ENCODE assay signal across 16 cellular contexts in genomic region chr21:45699251-45699942, GRCh38. TPM values are rescaled to one million over a fixed set of nuclear protein-coding genes. Genes with fewer than 3 reads are reported as not detected.
A peak's percentile ranks its signal among the peaks of the same experiment; 100 is the strongest.
DNase-seq lines count a peak whose midpoint lies in the region; ATAC-seq and TF ChIP-seq lines count a peak whose summit lies in the region.
"Had no signal": no experiment of that assay in that cellular context is flagged by ENCODE, and none has a peak within 500 bp of the region (broad histone marks: within the 10 kb centered on the region; RNA-seq: fewer than 3 reads in every experiment).

No MANE protein-coding gene starts in this region.

- H3K9me3 ChIP-seq in DND-41 (ENCODE audit: insufficient read depth, low read length, severe bottlenecking) = no peaks in the 10 kb centered on the region
- no peaks in the 10 kb centered on the region for H3K9me3 ChIP-seq in sigmoid colon
- no peaks in the 10 kb centered on the region for H3K9me3 ChIP-seq in lower lobe of right lung

- no peaks in the 10 kb centered on the region for H3K27me3 ChIP-seq in DND-41 (ENCODE audit: insufficient read depth, low read length, poor library complexity)
- H3K27me3 ChIP-seq in sigmoid colon = no peaks in the 10 kb centered on the region
- no peaks in the 10 kb centered on the region for H3K27me3 ChIP-seq in lower lobe of right lung (ENCODE audit: low read depth)
- H3K27me3 ChIP-seq: spleen had no signal

- intact Hi-C loops in sigmoid colon (cut with DNase I) (no loop called here), lower lobe of right lung (cut with DNase I) (no loop called here)

- no peaks in the 10 kb centered on the region for H4K20me1 ChIP-seq in DND-41 (ENCODE audit: insufficient read depth, low read length)

- no peaks in the 10 kb centered on the region for H3K27me3 Mint-ChIP-seq in activated naive CD4-positive, alpha-beta T cell treated with anti-CD3 and anti-CD28 coated beads, Interleukin-2, amount 10 ng/mL, durations not matched to agents 7 days and 5 days
- H3K27me3 Mint-ChIP-seq in activated CD4-positive, alpha-beta memory T cell treated with anti-CD3 and anti-CD28 coated beads, Interleukin-2, amount 10 ng/mL, durations not matched to agents 7 days and 5 days = peaks cover 3% of the 10 kb centered on the region

- POLR2A ChIA-PET in activated CD4-positive, alpha-beta memory T cell treated with anti-CD3 and anti-CD28 coated beads, Interleukin-2, amount 10 ng/mL, durations not matched to agents 7 days and 5 days (lab: Charles Lee) = no interaction called here

- no peak overlapping the region for H2AFZ ChIP-seq in DND-41 (ENCODE audit: low read depth, low read length)
- H2AFZ ChIP-seq: PC-9 had no signal

- H3K4me3 ChIP-seq in DND-41 (ENCODE audit: low read depth in 1 of 2, low read length in 2 of 2) (no peak overlapping the region), sigmoid colon (no peak overlapping the region), lower lobe of right lung (no peak overlapping the region)
- H3K4me3 ChIP-seq: PC-9, spleen had no signal

- H3K79me2 ChIP-seq in DND-41 (ENCODE audit: insufficient read depth, low read length) = no peaks in the 10 kb centered on the region

- H3K4me1 Mint-ChIP-seq in activated naive CD4-positive, alpha-beta T cell treated with anti-CD3 and anti-CD28 coated beads, Interleukin-2, amount 10 ng/mL, durations not matched to agents 7 days and 5 days = peaks cover 41% of the 10 kb centered on the region
- H3K4me1 Mint-ChIP-seq in activated CD4-positive, alpha-beta memory T cell treated with anti-CD3 and anti-CD28 coated beads, Interleukin-2, amount 10 ng/mL, durations not matched to agents 7 days and 5 days = peaks cover 28% of the 10 kb centered on the region

- CTCF ChIA-PET in activated naive CD4-positive, alpha-beta T cell treated with anti-CD3 and anti-CD28 coated beads, Interleukin-2, amount 10 ng/mL, durations not matched to agents 7 days and 5 days (lab: Charles Lee) = interaction anchor here (1.0 kb wide), 1 partner anchor 54 kb away, joined by 3 read pairs; no protein-coding TSS in a partner anchor
- CTCF ChIA-PET in activated CD4-positive, alpha-beta memory T cell treated with anti-CD3 and anti-CD28 coated beads, Interleukin-2, amount 10 ng/mL, durations not matched to agents 7 days and 5 days (lab: Charles Lee) = interaction anchor here (1.2 kb wide), 1 partner anchor 40 kb away, joined by 3 read pairs; no protein-coding TSS in a partner anchor

- no peak overlapping the region for H3K4me3 Mint-ChIP-seq in activated naive CD4-positive, alpha-beta T cell treated with anti-CD3 and anti-CD28 coated beads, Interleukin-2, amount 10 ng/mL, durations not matched to agents 7 days and 5 days
- no peak overlapping the region for H3K4me3 Mint-ChIP-seq in activated CD4-positive, alpha-beta memory T cell treated with anti-CD3 and anti-CD28 coated beads, Interleukin-2, amount 10 ng/mL, durations not matched to agents 7 days and 5 days

- H3K36me3 Mint-ChIP-seq in activated naive CD4-positive, alpha-beta T cell treated with anti-CD3 and anti-CD28 coated beads, Interleukin-2, amount 10 ng/mL, durations not matched to agents 7 days and 5 days = peaks cover 7% of the 10 kb centered on the region
- H3K36me3 Mint-ChIP-seq in activated CD4-positive, alpha-beta memory T cell treated with anti-CD3 and anti-CD28 coated beads, Interleukin-2, amount 10 ng/mL, durations not matched to agents 7 days and 5 days (ENCODE audit: low read depth) = peaks cover 6% of the 10 kb centered on the region

- WGBS in sigmoid colon, 2 donors = 74 to 85% methylated on average over 7 of the region's 7 CpGs

- H3K4me1 ChIP-seq in DND-41 (ENCODE audit: insufficient read depth, low read length) = peaks cover 4% of the 10 kb centered on the region; the same call in 1 of the 2 replicates
- peaks cover 0 to 14% (median 13%) of the 10 kb centered on the region in 4 donors for H3K4me1 ChIP-seq in sigmoid colon
- no peaks in the 10 kb centered on the region for H3K4me1 ChIP-seq in lower lobe of right lung

- TF ChIP-seq CTCF in DND-41 (IDR thresholded peaks at IDR 0.05; ENCODE audit: borderline replicate concordance, extremely low read depth, low read length, poor library complexity, severe bottlenecking) (no peak), sigmoid colon (IDR thresholded peaks at IDR 0.05) (no peak), lower lobe of right lung (IDR thresholded peaks at IDR 0.05) (no peak)

- ATAC-seq in DND-41 (ENCODE audit: insufficient read depth, low read depth) = peak; percentile 62; the same call in 2 of the 3 replicates
- no peak for ATAC-seq in lower lobe of right lung
- ATAC-seq: HCT116 had no signal

- H3K27ac Mint-ChIP-seq in activated naive CD4-positive, alpha-beta T cell treated with anti-CD3 and anti-CD28 coated beads, Interleukin-2, amount 10 ng/mL, durations not matched to agents 7 days and 5 days = peak overlapping the region; percentile 66
- peak overlapping the region; percentile 16 for H3K27ac Mint-ChIP-seq in activated CD4-positive, alpha-beta memory T cell treated with anti-CD3 and anti-CD28 coated beads, Interleukin-2, amount 10 ng/mL, durations not matched to agents 7 days and 5 days

- no peak overlapping the region for H3K9ac ChIP-seq in DND-41 (ENCODE audit: low read depth, low read length)

- no peaks in the 10 kb centered on the region for H3K36me3 ChIP-seq in DND-41 (ENCODE audit: insufficient read depth, low read length)
- no peaks in the 10 kb centered on the region for H3K36me3 ChIP-seq in sigmoid colon
- H3K36me3 ChIP-seq in lower lobe of right lung = no peaks in the 10 kb centered on the region
- H3K36me3 ChIP-seq: spleen, WERI-Rb-1 had no signal

- DNase-seq in activated naive CD4-positive, alpha-beta T cell treated with anti-CD3 and anti-CD28 coated beads, Interleukin-2, amount 10 ng/mL, durations not matched to agents 7 days and 5 days = peak; percentile 34
- DNase-seq in activated naive CD4-positive, alpha-beta T cell treated with Interleukin-2 at 50 U/mL for 16 hours = no peak
- DNase-seq in DND-41 (peak; percentile 12), sigmoid colon (no peak), NCI-H748 (lab: John Stamatoyannopoulos, UW; ENCODE audit: unreplicated experiment) (no peak), lower lobe of right lung (no peak), NCI-H2107 (lab: John Stamatoyannopoulos, UW) (no peak)
- no peak for DNase-seq in activated CD4-positive, alpha-beta memory T cell treated with anti-CD3 and anti-CD28 coated beads, Interleukin-2, amount 10 ng/mL, durations not matched to agents 7 days and 5 days
- DNase-seq: effector memory CD4-positive, alpha-beta T cell; NCI-H187 treated with DMSO at 0.1 percent for 48 hours; NCI-H345; PC-9; SIG-M5; spleen; WERI-Rb-1 had no signal

- no peak for TF ChIP-seq EP300 in sigmoid colon (IDR thresholded peaks at IDR 0.05)

- no peak overlapping the region for H3K4me2 ChIP-seq in DND-41 (ENCODE audit: insufficient read depth, low read length)
- H3K4me2 ChIP-seq: PC-9 had no signal

- no peak for TF ChIP-seq POLR2A in sigmoid colon (IDR thresholded peaks at IDR 0.05)

- no peak overlapping the region for H3K27ac ChIP-seq in DND-41 (ENCODE audit: low read length)
- peak overlapping the region in 3 of 4 donors; percentile 21 to 38 (median 31) for H3K27ac ChIP-seq in sigmoid colon
- H3K27ac ChIP-seq in lower lobe of right lung = no peak overlapping the region
- H3K27ac ChIP-seq: PC-9, WERI-Rb-1 had no signal

- H3K9me3 Mint-ChIP-seq in activated naive CD4-positive, alpha-beta T cell treated with anti-CD3 and anti-CD28 coated beads, Interleukin-2, amount 10 ng/mL, durations not matched to agents 7 days and 5 days = peaks cover 13% of the 10 kb centered on the region
- peaks cover 7% of the 10 kb centered on the region for H3K9me3 Mint-ChIP-seq in activated CD4-positive, alpha-beta memory T cell treated with anti-CD3 and anti-CD28 coated beads, Interleukin-2, amount 10 ng/mL, durations not matched to agents 7 days and 5 days

RNA-seq across cellular contexts. Expression of gene PCBP3, which starts 55.9 kb away (rescaled TPM):
- total RNA-seq in activated CD4-positive, alpha-beta memory T cell treated with anti-CD3 and anti-CD28 coated beads, Interleukin-2, amount 10 ng/mL, durations not matched to agents 7 days and 5 days = 1 to 10 TPM; 3.4 to 3.9 TPM
- total RNA-seq in sigmoid colon (10 to 100 TPM in 1 of 4 donors, 1 to 10 TPM in 3; 5.5 to 21.3 (median 8.4) TPM), lower lobe of right lung (4.5 TPM)
- 1 to 10 TPM; 1.2 to 9.6 (median 2.4) TPM for polyA plus RNA-seq in sigmoid colon
- total RNA-seq: PC-9 had no signal

Comparison
In these comparisons a context has a peak if more than half of its experiments do, and no peak if none do; other contexts are left out.
1. DNase-seq: peak in activated naive CD4-positive, alpha-beta T cell treated with anti-CD3 and anti-CD28 coated beads, Interleukin-2, amount 10 ng/mL, durations not matched to agents 7 days and 5 days (single experiment) and DND-41 (single experiment); none in activated naive CD4-positive, alpha-beta T cell treated with Interleukin-2 at 50 U/mL for 16 hours (single experiment), activated CD4-positive, alpha-beta memory T cell treated with anti-CD3 and anti-CD28 coated beads, Interleukin-2, amount 10 ng/mL, durations not matched to agents 7 days and 5 days (single experiment), sigmoid colon (single experiment), NCI-H748 (single experiment), lower lobe of right lung (single experiment) and NCI-H2107 (single experiment).
2. H3K27ac ChIP-seq: peak in sigmoid colon (3 of 4); none in DND-41 (single experiment) and lower lobe of right lung (single experiment).